Comparison of ENCODE assay signal across 8 cellular contexts in the genomic region with DNA sequence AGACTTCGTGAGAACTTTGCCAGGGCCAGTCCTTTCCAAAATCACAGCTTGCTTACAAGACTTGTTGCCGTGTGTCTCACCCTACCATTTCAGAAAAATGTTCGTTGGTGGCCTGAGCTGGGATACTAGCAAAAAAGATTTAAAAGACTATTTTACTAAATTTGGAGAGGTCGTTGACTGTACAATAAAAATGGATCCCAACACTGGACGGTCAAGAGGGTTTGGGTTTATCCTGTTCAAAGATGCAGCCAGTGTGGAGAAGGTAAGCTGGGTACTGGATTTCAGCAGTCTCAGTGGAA. TPM values are rescaled to one million over a fixed set of nuclear protein-coding genes. Genes with fewer than 3 reads are reported as not detected.
DNase-seq lines count a peak whose midpoint lies in the region; ATAC-seq, FAIRE-seq and TF ChIP-seq lines count a peak whose summit lies in the region.

No MANE protein-coding gene starts in this region.

- CTCF ChIA-PET in activated naive CD4-positive, alpha-beta T cell treated with anti-CD3 and anti-CD28 coated beads, Interleukin-2, amount 10 ng/mL, durations not matched to agents 7 days and 5 days (lab: Charles Lee), result interaction anchor here (1.2 kb wide), 1 partner anchor 30 kb away, joined by 4 read pairs; no protein-coding TSS in a partner anchor

- peak overlapping the region; percentile 86 for H3K4me3 Mint-ChIP-seq in activated naive CD4-positive, alpha-beta T cell treated with anti-CD3 and anti-CD28 coated beads, Interleukin-2, amount 10 ng/mL, durations not matched to agents 7 days and 5 days
- peak overlapping the region; percentile 84 to 94 (median 86) for H3K4me3 Mint-ChIP-seq in brain
- H3K4me3 Mint-ChIP-seq in memory B cell, result peak overlapping the region; percentile 50
- H3K4me3 Mint-ChIP-seq in type B pancreatic cell, result peak overlapping the region; percentile 87

- no peak for FAIRE-seq in HTR-8/SVneo (lab: Jason Lieb, UNC)

- no peaks in the 10 kb centered on the region for H3K9me3 Mint-ChIP-seq in activated naive CD4-positive, alpha-beta T cell treated with anti-CD3 and anti-CD28 coated beads, Interleukin-2, amount 10 ng/mL, durations not matched to agents 7 days and 5 days
- H3K9me3 Mint-ChIP-seq in brain (peaks cover 0 to 3% (median 0%) of the 10 kb centered on the region in 5 experiments), memory B cell (no peaks in the 10 kb centered on the region), type B pancreatic cell (no peaks in the 10 kb centered on the region)

- no peak for ATAC-seq in memory B cell (ENCODE audit: low read depth)

- TF ChIP-seq CTCF in brain (conservative IDR thresholded peaks at IDR 0.05), result no peak
- no peak for TF ChIP-seq CTCF in type B pancreatic cell (conservative IDR thresholded peaks at IDR 0.05)

- H3K36me3 Mint-ChIP-seq in activated naive CD4-positive, alpha-beta T cell treated with anti-CD3 and anti-CD28 coated beads, Interleukin-2, amount 10 ng/mL, durations not matched to agents 7 days and 5 days, result peaks cover 54% of the 10 kb centered on the region
- H3K36me3 Mint-ChIP-seq in brain (peaks cover 48% of the 10 kb centered on the region), memory B cell (peaks cover 31% of the 10 kb centered on the region), type B pancreatic cell (peaks cover 32% of the 10 kb centered on the region)

- H3K27ac Mint-ChIP-seq in activated naive CD4-positive, alpha-beta T cell treated with anti-CD3 and anti-CD28 coated beads, Interleukin-2, amount 10 ng/mL, durations not matched to agents 7 days and 5 days, result peak overlapping the region; percentile 85
- H3K27ac Mint-ChIP-seq in brain (peak overlapping the region; percentile 64 to 93 (median 92)), memory B cell (peak overlapping the region; percentile 82), type B pancreatic cell (peak overlapping the region; percentile 55)

- peaks cover 44% of the 10 kb centered on the region for H3K4me1 Mint-ChIP-seq in activated naive CD4-positive, alpha-beta T cell treated with anti-CD3 and anti-CD28 coated beads, Interleukin-2, amount 10 ng/mL, durations not matched to agents 7 days and 5 days
- peaks cover 29% of the 10 kb centered on the region for H3K4me1 Mint-ChIP-seq in brain
- H3K4me1 Mint-ChIP-seq in memory B cell, result peaks cover 32% of the 10 kb centered on the region
- H3K4me1 Mint-ChIP-seq in type B pancreatic cell (ENCODE audit: unreplicated experiment), result peaks cover 26% of the 10 kb centered on the region

- DNase-seq in activated naive CD4-positive, alpha-beta T cell treated with anti-CD3 and anti-CD28 coated beads, Interleukin-2, amount 10 ng/mL, durations not matched to agents 7 days and 5 days, result no peak
- DNase-seq in activated naive CD4-positive, alpha-beta T cell treated with anti-CD3 and anti-CD28 coated beads, Interleukin-2, amount 50 U/mL, for 16 hours, result no peak
- DNase-seq in memory B cell (ENCODE audit: low spot score in 2 of 2), result no peak
- no peak for DNase-seq in type B pancreatic cell (ENCODE audit: extremely low spot score, unreplicated experiment)
- no peak for DNase-seq in nucleus accumbens (lab: John Stamatoyannopoulos, UW)
- no peak for DNase-seq in islet precursor cell
- DNase-seq in HTR-8/SVneo (ENCODE audit: insufficient read length, low spot score), result no peak

- H3K27me3 Mint-ChIP-seq in activated naive CD4-positive, alpha-beta T cell treated with anti-CD3 and anti-CD28 coated beads, Interleukin-2, amount 10 ng/mL, durations not matched to agents 7 days and 5 days, result peaks cover 4% of the 10 kb centered on the region
- H3K27me3 Mint-ChIP-seq in brain (peaks cover 8% of the 10 kb centered on the region), memory B cell (no peaks in the 10 kb centered on the region), type B pancreatic cell (peaks cover 3% of the 10 kb centered on the region)

RNA-seq across cellular contexts. Expression of a gene that starts 1.4 kb away (rescaled TPM):
- polyA plus RNA-seq in brain (ENCODE audit: insufficient read depth, low read depth, low replicate concordance), result 221 TPM
- 174 and 245 TPM in 2 replicates for total RNA-seq in type B pancreatic cell (ENCODE audit: low replicate concordance)

RNA-seq across cellular contexts. Expression of a gene that starts 18.5 kb away (rescaled TPM):
- polyA plus RNA-seq in brain (ENCODE audit: insufficient read depth, low read depth, low replicate concordance), result not detected
- not detected in 2 replicates for total RNA-seq in type B pancreatic cell (ENCODE audit: low replicate concordance)

RNA-seq across cellular contexts. Expression of a gene that starts 26.9 kb away (rescaled TPM):
- 8.0 TPM for polyA plus RNA-seq in brain (ENCODE audit: insufficient read depth, low read depth, low replicate concordance)
- total RNA-seq in type B pancreatic cell (ENCODE audit: low replicate concordance), result 52.7 and 76.2 TPM in 2 replicates

RNA-seq across cellular contexts. Expression of a gene that starts 52.0 kb away (rescaled TPM):
- polyA plus RNA-seq in brain (ENCODE audit: insufficient read depth, low read depth, low replicate concordance), result 184 TPM
- total RNA-seq in type B pancreatic cell (ENCODE audit: low replicate concordance), result 136 and 161 TPM in 2 replicates
